ENCODE assay signal across 8 cellular contexts in the genomic region with DNA sequence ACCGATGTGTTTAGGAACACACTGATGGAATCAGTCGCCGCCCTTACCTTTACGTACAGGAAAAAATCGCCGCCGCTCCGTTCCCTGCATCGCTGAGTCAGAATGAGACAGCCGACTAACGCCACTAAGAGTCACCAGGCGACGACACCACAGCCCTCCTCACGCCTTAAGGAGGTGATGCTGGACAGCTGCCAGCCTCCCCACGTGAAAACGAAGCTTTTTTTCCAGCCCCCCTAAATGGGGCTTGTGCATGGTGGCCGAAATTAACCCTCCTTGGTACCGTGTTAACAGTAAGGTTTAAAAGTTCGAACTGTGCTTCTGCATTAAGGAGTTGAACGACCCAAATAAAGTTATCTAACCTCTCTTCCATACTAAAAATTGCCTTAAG. TPM values are rescaled to one million over a fixed set of nuclear protein-coding genes. Genes with fewer than 3 reads are reported as not detected.
DNase-seq lines count a peak whose midpoint lies in the region; TF ChIP-seq lines count a peak whose summit lies in the region.

No MANE protein-coding gene starts in this region.

- WGBS in endodermal cell (ENCODE audit: insufficient coverage in 1 of 2, insufficient read length in 1 of 2), 2 experiments, result 1% methylated on average over 15 to 20 of the region's 20 CpGs

- H3K36me3 Mint-ChIP-seq in endodermal cell (ENCODE audit: low read depth), result peaks cover 38% of the 10 kb centered on the region

- H3K4me3 Mint-ChIP-seq in endodermal cell, result peak overlapping the region; percentile 95

- H3K36me3 ChIP-seq in endodermal cell (ENCODE audit: control insufficient read depth, insufficient read depth, low read length) (peaks cover 41% of the 10 kb centered on the region), muscle layer of colon (ENCODE audit: insufficient read depth, low read length) (peaks cover 37% of the 10 kb centered on the region)

- H3K4me1 ChIP-seq in endodermal cell (ENCODE audit: control insufficient read depth, insufficient read depth, low read length) (no peaks in the 10 kb centered on the region), muscle layer of colon (ENCODE audit: insufficient read depth, low read length) (peaks cover 25% of the 10 kb centered on the region)

- no peak for TF ChIP-seq CTCF in endodermal cell (conservative IDR thresholded peaks at IDR 0.05)

- H3K27me3 ChIP-seq in endodermal cell (ENCODE audit: control insufficient read depth, insufficient read depth, low read length, poor library complexity, severe bottlenecking) (no peaks in the 10 kb centered on the region), muscle layer of colon (ENCODE audit: control insufficient read depth in 1 of 2, insufficient read depth in 2 of 2, low read length in 2 of 2) (no peaks in the 10 kb centered on the region)

- H3K9me3 ChIP-seq in endodermal cell (ENCODE audit: control insufficient read depth, low read length) (no peaks in the 10 kb centered on the region), muscle layer of colon (ENCODE audit: low read length) (no peaks in the 10 kb centered on the region)

- peak overlapping the region; percentile 93 for H3K4me3 ChIP-seq in endodermal cell (ENCODE audit: low read length)
- H3K4me3 ChIP-seq in muscle layer of colon (ENCODE audit: low read depth in 1 of 2, low read length in 2 of 2), result peak overlapping the region; percentile 79 to 98

- H3K27ac ChIP-seq in endodermal cell (ENCODE audit: low read depth, low read length), result peak overlapping the region; percentile 19
- H3K27ac ChIP-seq in muscle layer of colon (ENCODE audit: low read depth, low read length), result peak overlapping the region; percentile 96

- no peaks in the 10 kb centered on the region for H3K9me3 Mint-ChIP-seq in endodermal cell

- peak overlapping the region; percentile 98 for H3K9ac ChIP-seq in endodermal cell (ENCODE audit: extremely low read depth, low read length, poor library complexity, severe bottlenecking)
- peak overlapping the region; percentile 99 for H3K9ac ChIP-seq in muscle layer of colon (ENCODE audit: low read length)

- peak overlapping the region; percentile 99 for H3K27ac Mint-ChIP-seq in endodermal cell

- H3K4me1 Mint-ChIP-seq in endodermal cell, result peaks cover 9% of the 10 kb centered on the region

- DNase-seq in GM03348 (ENCODE audit: low spot score) (peak; percentile 36), H4 (ENCODE audit: low spot score) (peak; percentile 22), M059J (ENCODE audit: low read depth) (peak; percentile 68), endodermal cell (no peak), hippocampal formation (lab: John Stamatoyannopoulos, UW) (no peak)
- peak; percentile 79 for DNase-seq in activated CD8-positive, alpha-beta memory T cell treated with anti-CD3 and anti-CD28 coated beads for 24 hours
- peak; percentile 46 to 69 for DNase-seq in stimulated activated CD8-positive, alpha-beta memory T cell treated with anti-CD3 and anti-CD28 coated beads, Interleukin-7, amount 100 ng/mL, for 48 hours (ENCODE audit: extremely low read depth in 1 of 2, low read depth in 1 of 2)

- no peaks in the 10 kb centered on the region for H3K27me3 Mint-ChIP-seq in endodermal cell (ENCODE audit: insufficient read depth)

RNA-seq across cellular contexts. Expression of gene DNTTIP2, which starts 0.5 kb away (rescaled TPM):
- total RNA-seq in H4 (2014; rRNA removed; shearing (Covaris generic)), result 35.6 and 35.9 TPM in 2 replicates
- total RNA-seq in M059J (2014; rRNA removed; shearing (Covaris generic)), result 26.7 and 50.1 TPM in 2 replicates
- total RNA-seq in endodermal cell, result 10 to 100 TPM; 56.2 to 74.7 TPM
- 52.6 TPM for polyA plus RNA-seq in endodermal cell (2013, experiment 1 of 2)
- 58.7 TPM for polyA plus RNA-seq in endodermal cell (2013, experiment 2 of 2)

RNA-seq across cellular contexts. Expression of gene GCLM, which starts 30.7 kb away (rescaled TPM):
- total RNA-seq in H4 (2014; rRNA removed; shearing (Covaris generic)), result 33.9 and 52.6 TPM in 2 replicates
- total RNA-seq in M059J (2014; rRNA removed; shearing (Covaris generic)), result 19.8 and 27.4 TPM in 2 replicates
- total RNA-seq in endodermal cell, result 10 to 100 TPM; 14.0 to 19.4 TPM
- polyA plus RNA-seq in endodermal cell (2013, experiment 1 of 2), result 7.6 TPM
- polyA plus RNA-seq in endodermal cell (2013, experiment 2 of 2), result 8.3 TPM

Comparison
In these comparisons a context has a peak if more than half of its experiments do, and no peak if none do; other contexts are left out.
1. DNase-seq: peak in GM03348 (single experiment), H4 (single experiment), M059J (single experiment), activated CD8-positive, alpha-beta memory T cell treated with anti-CD3 and anti-CD28 coated beads for 24 hours (single experiment) and stimulated activated CD8-positive, alpha-beta memory T cell treated with anti-CD3 and anti-CD28 coated beads, Interleukin-7, amount 100 ng/mL, for 48 hours (2 of 2); none in endodermal cell (single experiment) and hippocampal formation (0 of 2).